In genomic region chr10:79066460-79067240, GRCh38 we compare ENCODE assay signal across 8 cellular contexts. TPM values are rescaled to one million over a fixed set of nuclear protein-coding genes. Genes with fewer than 3 reads are reported as not detected.
A peak's percentile ranks its signal among the peaks of the same experiment; 100 is the strongest.
DNase-seq lines count a peak whose midpoint lies in the region; ATAC-seq and TF ChIP-seq lines count a peak whose summit lies in the region.

No MANE protein-coding gene starts in this region.

- H4K91ac ChIP-seq in H9 (ENCODE audit: insufficient read length, low read depth, low read length), result no peak overlapping the region

- H2BK12ac ChIP-seq in H9 (ENCODE audit: insufficient read length, low read depth, low read length), result no peak overlapping the region

- no peak overlapping the region for H2BK20ac ChIP-seq in H9 (ENCODE audit: low read depth, low read length, poor library complexity, severe bottlenecking)

- peaks cover 28% of the 10 kb centered on the region for H3K4me1 ChIP-seq in CD8-positive, alpha-beta memory T cell (ENCODE audit: insufficient read depth, low read length)
- peaks cover 10% of the 10 kb centered on the region; the same call in 1 of the 2 replicates for H3K4me1 ChIP-seq in H9 (ENCODE audit: insufficient read depth, low read length)
- peaks cover 12 to 34% of the 10 kb centered on the region in 2 donors for H3K4me1 ChIP-seq in naive thymus-derived CD4-positive, alpha-beta T cell (ENCODE audit: control insufficient read depth in 2 of 2, insufficient read depth in 2 of 2, low read length in 2 of 2)

- H3K27me3 ChIP-seq in CD8-positive, alpha-beta memory T cell (ENCODE audit: insufficient read depth, low read length, poor library complexity, severe bottlenecking), result no peaks in the 10 kb centered on the region
- no peaks in the 10 kb centered on the region; the same call in 1 of the 2 replicates for H3K27me3 ChIP-seq in H9 (ENCODE audit: insufficient read depth, low read length)
- no peaks in the 10 kb centered on the region for H3K27me3 ChIP-seq in naive thymus-derived CD4-positive, alpha-beta T cell (ENCODE audit: control insufficient read depth in 2 of 2, insufficient read depth in 2 of 2, low read length in 2 of 2)

- H3K4me3 ChIP-seq in CD8-positive, alpha-beta memory T cell (ENCODE audit: low read length), result peak overlapping the region; percentile 43
- peak overlapping the region; percentile 83 for H3K4me3 ChIP-seq in naive thymus-derived CD4-positive, alpha-beta T cell (ENCODE audit: low read length)

- H2AK5ac ChIP-seq in H9 (ENCODE audit: insufficient read length, low read length), result no peak overlapping the region

- no peaks in the 10 kb centered on the region for H3K79me1 ChIP-seq in H9 (ENCODE audit: insufficient read depth, low read depth, low read length, poor library complexity, severe bottlenecking)

- H3K56ac ChIP-seq in H9 (ENCODE audit: insufficient read length, low read depth, low read length), result no peak overlapping the region

- H3K23me2 ChIP-seq in H9 (ENCODE audit: insufficient read length, low read depth, low read length, poor library complexity, severe bottlenecking), result peaks cover 32% of the 10 kb centered on the region

- no peak overlapping the region for H2AFZ ChIP-seq in H9 (ENCODE audit: low read length)

- no peak overlapping the region for H3K18ac ChIP-seq in H9 (ENCODE audit: insufficient read length, low read depth, low read length)

- H3K36me3 Mint-ChIP-seq in CD8-positive, alpha-beta memory T cell, result peaks cover 0 to 7% (median 0%) of the 10 kb centered on the region in 3 donors
- H3K36me3 Mint-ChIP-seq in H9 (ENCODE audit: insufficient read depth in 1 of 3, low read depth in 3 of 3) (peaks cover 0 to 2% (median 0%) of the 10 kb centered on the region in 3 experiments; a peak in 1 of 7 replicates), endothelial cell (ENCODE audit: low read depth, unreplicated experiment) (peaks cover 3% of the 10 kb centered on the region)
- H3K36me3 Mint-ChIP-seq in naive thymus-derived CD4-positive, alpha-beta T cell, result peaks cover 0 to 2% (median 0%) of the 10 kb centered on the region in 5 donors

- ATAC-seq in SK-N-SH treated with all-trans-retinoic acid at 6 μM for 48 hours, result peak; percentile 18
- ATAC-seq in naive thymus-derived CD4-positive, alpha-beta T cell, result no peak
- ATAC-seq in HG02642 (IDR thresholded peaks at IDR 0.05; ENCODE audit: poor library complexity, unreplicated experiment), result no peak

- H3K9ac ChIP-seq in H9 (ENCODE audit: extremely low read depth, insufficient read length, low read length), result no peak overlapping the region

- H3K79me2 ChIP-seq in H9 (ENCODE audit: insufficient read depth, low read length), result peaks cover 5% of the 10 kb centered on the region; the same call in 1 of the 2 replicates

- CTCF ChIA-PET in CD8-positive, alpha-beta memory T cell (lab: Charles Lee), result interaction anchor here (1.4 to 2.2 kb wide), 4 partner anchors 8 to 93 kb away, joined by 4 to 6 read pairs (median 5); no protein-coding TSS in a partner anchor
- CTCF ChIA-PET in naive thymus-derived CD4-positive, alpha-beta T cell (lab: Charles Lee), result interaction anchor here (1.2 to 1.5 kb wide), 3 partner anchors 10 to 1019 kb away, joined by 3 to 6 read pairs (median 5); no protein-coding TSS in a partner anchor

- H2BK15ac ChIP-seq in H9 (ENCODE audit: low read depth, low read length), result no peak overlapping the region

- no peak overlapping the region for H3K27ac ChIP-seq in CD8-positive, alpha-beta memory T cell (ENCODE audit: low read depth, low read length)
- no peak overlapping the region for H3K27ac ChIP-seq in H9 (ENCODE audit: insufficient read length, low read depth, low read length)
- H3K27ac ChIP-seq in naive thymus-derived CD4-positive, alpha-beta T cell (ENCODE audit: low read depth, low read length), result peak overlapping the region; percentile 81

- TF ChIP-seq CTCF in H9 (conservative IDR thresholded peaks at IDR 0.05) (peak; percentile 45; the same call in 2 of the 3 replicates), endothelial cell (IDR thresholded peaks at IDR 0.05; ENCODE audit: unreplicated experiment) (no peak)

- intact Hi-C loops in naive thymus-derived CD4-positive, alpha-beta T cell (cut with micrococcal nuclease), result loop anchor here (1.0 to 10.0 kb wide), 16 partner anchors 14 to 1401 kb away; partner anchors contain the start of genes PPIF (in 2 of the 2), RPS24 (in 1 of the 2) and ZCCHC24 (in 1 of the 2)

- peaks cover 0 to 2% (median 0%) of the 10 kb centered on the region in 5 donors for H3K9me3 Mint-ChIP-seq in CD8-positive, alpha-beta memory T cell
- H3K9me3 Mint-ChIP-seq in H9, result no peaks in the 10 kb centered on the region
- no peaks in the 10 kb centered on the region for H3K9me3 Mint-ChIP-seq in endothelial cell (ENCODE audit: unreplicated experiment)
- no peaks in the 10 kb centered on the region for H3K9me3 Mint-ChIP-seq in naive thymus-derived CD4-positive, alpha-beta T cell

- peak overlapping the region in 7 of 8 donors; percentile 24 to 83 (median 76) for H3K27ac Mint-ChIP-seq in CD8-positive, alpha-beta memory T cell
- H3K27ac Mint-ChIP-seq in H9 (no peak overlapping the region), endothelial cell (ENCODE audit: unreplicated experiment) (peak overlapping the region; percentile 57)
- peak overlapping the region; percentile 25 to 91 (median 71) for H3K27ac Mint-ChIP-seq in naive thymus-derived CD4-positive, alpha-beta T cell

- no CpG with 5 or more reads among the region's 36 CpGs for WGBS in H9 (ENCODE audit: extremely low coverage, insufficient read length, low lambda C conversion rate)

- H3K27me3 Mint-ChIP-seq in CD8-positive, alpha-beta memory T cell, result no peaks in the 10 kb centered on the region
- peaks cover 30% of the 10 kb centered on the region for H3K27me3 Mint-ChIP-seq in H9 (ENCODE audit: low read depth)
- peaks cover 10% of the 10 kb centered on the region for H3K27me3 Mint-ChIP-seq in endothelial cell (ENCODE audit: unreplicated experiment)
- peaks cover 0 to 12% (median 0%) of the 10 kb centered on the region in 5 donors for H3K27me3 Mint-ChIP-seq in naive thymus-derived CD4-positive, alpha-beta T cell

- peak in 1 of 5 donors; percentile 7 for DNase-seq in CD8-positive, alpha-beta memory T cell
- DNase-seq in H9 (peak; percentile 69), endothelial cell (ENCODE audit: low spot score) (peak; percentile 33), T1000 (lab: John Stamatoyannopoulos, UW) (no peak), AML-193 (lab: John Stamatoyannopoulos, UW) (no peak)
- peak in 4 of 9 donors; percentile 14 to 28 (median 18) for DNase-seq in naive thymus-derived CD4-positive, alpha-beta T cell

- H4K5ac ChIP-seq in H9 (ENCODE audit: insufficient read length, low read depth, low read length), result no peak overlapping the region

- H3K4me1 Mint-ChIP-seq in CD8-positive, alpha-beta memory T cell, result peaks cover 32 to 59% (median 51%) of the 10 kb centered on the region in 3 donors
- peaks cover 23 to 32% of the 10 kb centered on the region in 2 experiments for H3K4me1 Mint-ChIP-seq in H9
- peaks cover 24% of the 10 kb centered on the region for H3K4me1 Mint-ChIP-seq in endothelial cell (ENCODE audit: unreplicated experiment)
- H3K4me1 Mint-ChIP-seq in naive thymus-derived CD4-positive, alpha-beta T cell, result peaks cover 31 to 62% (median 48%) of the 10 kb centered on the region in 7 donors

- H4K8ac ChIP-seq in H9 (replicated peaks; ENCODE audit: insufficient read length, low read depth, low read length), result no peak overlapping the region

- H2BK5ac ChIP-seq in H9 (ENCODE audit: insufficient read length, low read length), result no peak overlapping the region

- POLR2A ChIA-PET in CD8-positive, alpha-beta memory T cell (lab: Charles Lee), result interaction anchor here (1.9 kb wide), 1 partner anchor 93 kb away, joined by 10 read pairs; no protein-coding TSS in a partner anchor
- POLR2A ChIA-PET in naive thymus-derived CD4-positive, alpha-beta T cell (lab: Charles Lee), result interaction anchor here (0.6 to 1.6 kb wide), 4 partner anchors 14 to 1386 kb away, joined by 3 to 5 read pairs (median 3); no protein-coding TSS in a partner anchor

- H3K23ac ChIP-seq in H9 (ENCODE audit: insufficient read length, low read depth, low read length), result no peak overlapping the region

- peak overlapping the region; percentile 71 to 92 (median 87) for H3K4me3 Mint-ChIP-seq in CD8-positive, alpha-beta memory T cell
- H3K4me3 Mint-ChIP-seq in H9 (peak overlapping the region; percentile 56 to 79), endothelial cell (ENCODE audit: unreplicated experiment) (peak overlapping the region; percentile 67)
- H3K4me3 Mint-ChIP-seq in naive thymus-derived CD4-positive, alpha-beta T cell, result peak overlapping the region; percentile 68 to 97 (median 90)

- no peaks in the 10 kb centered on the region for H3K36me3 ChIP-seq in CD8-positive, alpha-beta memory T cell (ENCODE audit: insufficient read depth, low read length)
- no peaks in the 10 kb centered on the region for H3K36me3 ChIP-seq in naive thymus-derived CD4-positive, alpha-beta T cell (ENCODE audit: control insufficient read depth in 2 of 3, insufficient read depth in 3 of 3, low read length in 3 of 3)

- H3K4me2 ChIP-seq in H9 (ENCODE audit: insufficient read depth, insufficient read length, low read length), result peak overlapping the region; percentile 46

- no peak overlapping the region for H3K4ac ChIP-seq in H9 (ENCODE audit: low read depth, low read length)

- no peak overlapping the region for H3K14ac ChIP-seq in H9 (ENCODE audit: insufficient read depth, low read length)

- H2BK120ac ChIP-seq in H9 (ENCODE audit: low read depth, low read length, poor library complexity, severe bottlenecking), result no peak overlapping the region

- no peaks in the 10 kb centered on the region for H4K20me1 ChIP-seq in H9 (ENCODE audit: control insufficient read depth, insufficient read depth, insufficient read length)

- H3K9me3 ChIP-seq in CD8-positive, alpha-beta memory T cell (ENCODE audit: low read length), result no peaks in the 10 kb centered on the region
- H3K9me3 ChIP-seq in H9 (ENCODE audit: control insufficient read depth, low read depth, low read length), result no peaks in the 10 kb centered on the region
- no peaks in the 10 kb centered on the region for H3K9me3 ChIP-seq in naive thymus-derived CD4-positive, alpha-beta T cell (ENCODE audit: control insufficient read depth in 2 of 3, low read length in 3 of 3)

- no peak overlapping the region for H3T11ph ChIP-seq in H9 (ENCODE audit: low read length)

TF ChIP-seq in SK-N-SH treated with all-trans-retinoic acid at 6 μM for 48 hours, 23 proteins besides CTCF, POLR2A, EP300 and RAD21:
- 0 out of 2 replicates have a peak, but pooled peaks have one; percentile 14 for TF ChIP-seq ISL1 (CRISPR knock-in tag; IDR thresholded peaks at IDR 0.05)
- TF ChIP-seq SNAI2 (CRISPR knock-in tag; IDR thresholded peaks at IDR 0.05), result 0 out of 2 replicates have a peak, but pooled peaks have one; percentile 16
- TF ChIP-seq ZFP30 (CRISPR knock-in tag; IDR thresholded peaks at IDR 0.05), result no peak

RNA-seq across cellular contexts. Expression of gene ZMIZ1, which starts 2.1 kb away (rescaled TPM):
- total RNA-seq in CD8-positive, alpha-beta memory T cell, result 10 to 100 TPM; 34.7 to 36.3 TPM
- 8.0 TPM for polyA plus RNA-seq in CD8-positive, alpha-beta memory T cell
- 31.8 and 36.9 TPM in 2 replicates for total RNA-seq in H9 (2021)
- 102 TPM for total RNA-seq in endothelial cell (ENCODE audit: unreplicated experiment)
- total RNA-seq in naive thymus-derived CD4-positive, alpha-beta T cell, result 10 to 100 TPM; 13.5 to 57.2 (median 24.5) TPM
- 1 to 10 TPM; 1.8 to 4.2 TPM for polyA plus RNA-seq in naive thymus-derived CD4-positive, alpha-beta T cell

Comparison
In these comparisons a context has a peak if more than half of its experiments do, and no peak if none do; other contexts are left out.
1. DNase-seq: peak in H9 (single experiment) and endothelial cell (single experiment); none in T1000 (single experiment) and AML-193 (0 of 2).
2. H3K27ac Mint-ChIP-seq: peak in CD8-positive, alpha-beta memory T cell (7 of 8), endothelial cell (single experiment) and naive thymus-derived CD4-positive, alpha-beta T cell (9 of 9); none in H9 (0 of 3).
3. Peak in every context shown above with its lines, with median percentiles within 50 percentile points of each other: H3K4me3 Mint-ChIP-seq.